27 cellular contexts compared by ENCODE assay signal in genomic region chr12:23473071-23473470, GRCh38.
A peak's percentile ranks its signal among the peaks of the same experiment; 100 is the strongest.
DNase-seq lines count a peak whose midpoint lies in the region; ATAC-seq, FAIRE-seq and TF ChIP-seq lines count a peak whose summit lies in the region.
"Had no signal": no experiment of that assay in that cellular context is flagged by ENCODE, and none has a peak within 500 bp of the region (broad histone marks: within the 10 kb centered on the region; RNA-seq: fewer than 3 reads in every experiment).

No MANE protein-coding gene starts in this region.

- FAIRE-seq in bronchial epithelial cell (lab: Jason Lieb, UNC) = peak; percentile 43
- FAIRE-seq: GM12892, GM19239 had no signal

- peak overlapping the region; percentile 53 for H3K27ac Mint-ChIP-seq in type B pancreatic cell
- H3K27ac Mint-ChIP-seq: CD14-positive monocyte; CD8-positive, alpha-beta memory T cell; HFFc6 had no signal

- no peaks in the 10 kb centered on the region for H3K4me1 Mint-ChIP-seq in type B pancreatic cell (ENCODE audit: unreplicated experiment)
- H3K4me1 Mint-ChIP-seq: CD14-positive monocyte; CD8-positive, alpha-beta memory T cell had no signal

- no peak overlapping the region for H3K4me3 Mint-ChIP-seq in type B pancreatic cell
- H3K4me3 Mint-ChIP-seq: CD14-positive monocyte; CD8-positive, alpha-beta memory T cell; HFFc6 had no signal

- WGBS in spleen, 5 donors = 77 to 96% (median 85%) methylated on average over 3 to 4 of the region's 4 CpGs

- no peak for TF ChIP-seq CTCF in bronchial epithelial cell (IDR thresholded peaks at IDR 0.05; ENCODE audit: insufficient read depth, low read length, severe bottlenecking)
- TF ChIP-seq CTCF in type B pancreatic cell (conservative IDR thresholded peaks at IDR 0.05) = no peak
- no peak for TF ChIP-seq CTCF in spleen (IDR thresholded peaks at IDR 0.05 in 8 of 11, conservative IDR thresholded peaks at IDR 0.05 in 3 of 11)

- H3K9me3 Mint-ChIP-seq in type B pancreatic cell = peaks cover 7% of the 10 kb centered on the region

- intact Hi-C loops in spleen (cut with DNase I; ENCODE audit: low total_unique reads) = no loop called here

- H3K36me3 ChIP-seq in bronchial epithelial cell (ENCODE audit: control insufficient read depth, insufficient read depth, low read length) = no peaks in the 10 kb centered on the region
- no peaks in the 10 kb centered on the region for H3K36me3 ChIP-seq in spleen
- H3K36me3 ChIP-seq: BE2C, HAP-1 had no signal

- H3K4me3 ChIP-seq in bronchial epithelial cell (ENCODE audit: low read depth, low read length) = no peak overlapping the region
- no peak overlapping the region for H3K4me3 ChIP-seq in spleen
- H3K4me3 ChIP-seq: HAP-1 had no signal

- H3K4me1 ChIP-seq in spleen = no peaks in the 10 kb centered on the region
- H3K4me1 ChIP-seq: BE2C, HAP-1 had no signal

- H3K27me3 Mint-ChIP-seq in type B pancreatic cell = no peaks in the 10 kb centered on the region
- H3K27me3 Mint-ChIP-seq: CD8-positive, alpha-beta memory T cell had no signal

- no peak overlapping the region for H3K27ac ChIP-seq in spleen
- H3K27ac ChIP-seq: 22Rv1, KMS-11, RWPE1 had no signal

- H3K27me3 ChIP-seq in bronchial epithelial cell (ENCODE audit: control insufficient read depth, insufficient read depth, low read length) (no peaks in the 10 kb centered on the region), spleen (replicated peaks in 1 of 7) (no peaks in the 10 kb centered on the region)
- H3K27me3 ChIP-seq: BE2C had no signal

- H3K36me3 Mint-ChIP-seq in type B pancreatic cell = peaks cover 6% of the 10 kb centered on the region
- H3K36me3 Mint-ChIP-seq: CD14-positive monocyte; CD8-positive, alpha-beta memory T cell had no signal

- no peak for ATAC-seq in GM21528 (IDR thresholded peaks at IDR 0.05; ENCODE audit: low FRiP score, unreplicated experiment)
- ATAC-seq: Panc1 had no signal

- no peak for TF ChIP-seq POLR2A in spleen (IDR thresholded peaks at IDR 0.05)

- DNase-seq in NCI-H146 (lab: John Stamatoyannopoulos, UW) (peak; percentile 2), NCI-H146 treated with DMSO at 0.1 percent for 48 hours (lab: John Stamatoyannopoulos, UW; ENCODE audit: unreplicated experiment) (no peak), bronchial epithelial cell (ENCODE audit: low read depth) (no peak), islet precursor cell (peak; percentile 83), type B pancreatic cell (ENCODE audit: extremely low spot score, unreplicated experiment) (no peak), spleen (no peak), NCI-H345 treated with DMSO at 0.1 percent for 48 hours (lab: John Stamatoyannopoulos, UW; ENCODE audit: unreplicated experiment) (no peak)
- DNase-seq: BE2C; CD8-positive, alpha-beta memory T cell; DMS 273 treated with DMSO at 0.1 percent for 48 hours; HFFc6; IMR-90; NCI-H1048; NCI-H1436; NCI-H1930; NCI-H446 treated with DMSO at 0.1 percent for 48 hours; NCI-H526 treated with DMSO at 0.1 percent for 48 hours; SHP77 treated with DMSO at 0.1 percent for 48 hours had no signal

- peaks cover 0 to 59% (median 29%) of the 10 kb centered on the region in 8 donors for H3K9me3 ChIP-seq in spleen
- H3K9me3 ChIP-seq: BE2C, HAP-1 had no signal

Comparison
In these comparisons a context has a peak if more than half of its experiments do, and no peak if none do; other contexts are left out.
1. DNase-seq: peak in NCI-H146 (single experiment) and islet precursor cell (single experiment); none in NCI-H146 treated with DMSO at 0.1 percent for 48 hours (single experiment), bronchial epithelial cell (single experiment), type B pancreatic cell (single experiment), spleen (single experiment) and NCI-H345 treated with DMSO at 0.1 percent for 48 hours (single experiment).